8 cellular contexts compared by ENCODE assay signal in genomic region chr15:79380755-79381499, GRCh38. TPM values are rescaled to one million over a fixed set of nuclear protein-coding genes. Genes with fewer than 3 reads are reported as not detected.
DNase-seq lines count a peak whose midpoint lies in the region; ATAC-seq and TF ChIP-seq lines count a peak whose summit lies in the region.

No MANE protein-coding gene starts in this region.

- H3K4me3 ChIP-seq in SU-DHL-6 (ENCODE audit: insufficient read depth, low read length, poor library complexity, severe bottlenecking) (no peak overlapping the region), left ventricle myocardium inferior (no peak overlapping the region)

- peaks cover 5% of the 10 kb centered on the region for H3K36me3 Mint-ChIP-seq in activated naive CD8-positive, alpha-beta T cell treated with anti-CD3 and anti-CD28 coated beads, Interleukin-2, amount 50 U/mL, for 24 hours (ENCODE audit: low read depth)

- H3K9ac ChIP-seq in SU-DHL-6 (ENCODE audit: low read length): no peak overlapping the region

- no peaks in the 10 kb centered on the region for H3K27me3 Mint-ChIP-seq in activated naive CD8-positive, alpha-beta T cell treated with anti-CD3 and anti-CD28 coated beads, Interleukin-2, amount 50 U/mL, for 24 hours

- H2AFZ ChIP-seq in SU-DHL-6 (ENCODE audit: low read depth, low read length, severe bottlenecking): no peak overlapping the region

- peaks cover 4% of the 10 kb centered on the region for H3K4me1 Mint-ChIP-seq in activated naive CD8-positive, alpha-beta T cell treated with anti-CD3 and anti-CD28 coated beads, Interleukin-2, amount 50 U/mL, for 24 hours

- H3K79me2 ChIP-seq in SU-DHL-6 (ENCODE audit: insufficient read depth, low read length): no peaks in the 10 kb centered on the region

- H4K20me1 ChIP-seq in SU-DHL-6 (ENCODE audit: low read depth, low read length): no peaks in the 10 kb centered on the region

- H3K4me1 ChIP-seq in left ventricle myocardium inferior: no peaks in the 10 kb centered on the region

- H3K9me3 Mint-ChIP-seq in activated naive CD8-positive, alpha-beta T cell treated with anti-CD3 and anti-CD28 coated beads, Interleukin-2, amount 50 U/mL, for 24 hours: no peaks in the 10 kb centered on the region

- H3K27me3 ChIP-seq in SU-DHL-6 (ENCODE audit: low read length) (no peaks in the 10 kb centered on the region), left ventricle myocardium inferior (ENCODE audit: low read depth) (no peaks in the 10 kb centered on the region)

- H3K36me3 ChIP-seq in SU-DHL-6 (ENCODE audit: low read length) (no peaks in the 10 kb centered on the region), left ventricle myocardium inferior (no peaks in the 10 kb centered on the region)

- H3K27ac ChIP-seq in SU-DHL-6 (ENCODE audit: low read depth, low read length) (no peak overlapping the region), left ventricle myocardium inferior (replicated peaks) (no peak overlapping the region)

- no peaks in the 10 kb centered on the region for H3K9me3 ChIP-seq in SU-DHL-6 (ENCODE audit: insufficient read depth, low read length)
- no peaks in the 10 kb centered on the region for H3K9me3 ChIP-seq in left ventricle myocardium inferior (replicated peaks)

- H3K9me2 ChIP-seq in SU-DHL-6 (replicated peaks; ENCODE audit: insufficient read depth, low read length): no peaks in the 10 kb centered on the region

- intact Hi-C loops in left ventricle myocardium inferior (cut with micrococcal nuclease): loop anchor here (5.0 kb wide), 1 partner anchor 471 kb away; no protein-coding TSS in a partner anchor

- ATAC-seq in GM21423 (IDR thresholded peaks at IDR 0.05; ENCODE audit: unreplicated experiment): peak; percentile 72
- peak; percentile 88 for ATAC-seq in activated naive CD8-positive, alpha-beta T cell treated with anti-CD3 and anti-CD28 coated beads, Interleukin-2, amount 50 U/mL, for 24 hours
- ATAC-seq in HG02885 (IDR thresholded peaks at IDR 0.05; ENCODE audit: poor library complexity, unreplicated experiment): no peak

- DNase-seq in CMK (ENCODE audit: low read depth): peak; percentile 42
- DNase-seq in NCI-H1048 (lab: John Stamatoyannopoulos, UW): peak; percentile 31
- DNase-seq in activated naive CD8-positive, alpha-beta T cell treated with anti-CD3 and anti-CD28 coated beads, Interleukin-2, amount 50 U/mL, for 24 hours: peak; percentile 77
- peak; percentile 71 for DNase-seq in left ventricle myocardium inferior
- peak; percentile 84 for DNase-seq in retina

- no peaks in the 10 kb centered on the region for H3F3A ChIP-seq in SU-DHL-6 (ENCODE audit: insufficient read depth)

- no peak overlapping the region for H3K27ac Mint-ChIP-seq in activated naive CD8-positive, alpha-beta T cell treated with anti-CD3 and anti-CD28 coated beads, Interleukin-2, amount 50 U/mL, for 24 hours

- no peak overlapping the region for H3K4me2 ChIP-seq in SU-DHL-6 (ENCODE audit: low read depth, low read length, poor library complexity, severe bottlenecking)

- H3K4me3 Mint-ChIP-seq in activated naive CD8-positive, alpha-beta T cell treated with anti-CD3 and anti-CD28 coated beads, Interleukin-2, amount 50 U/mL, for 24 hours: no peak overlapping the region

- peak; percentile 73 for TF ChIP-seq CTCF in SU-DHL-6 (IDR thresholded peaks at IDR 0.05; ENCODE audit: insufficient read depth, low read length, poor library complexity, severe bottlenecking)
- TF ChIP-seq CTCF in left ventricle myocardium inferior (IDR thresholded peaks at IDR 0.05; ENCODE audit: borderline replicate concordance): peak; percentile 92

RNA-seq across cellular contexts. Expression of gene MINAR1, which starts 51.2 kb away (rescaled TPM):
- total RNA-seq in left ventricle myocardium inferior: 0.05 TPM

Comparison
In these comparisons a context has a peak if more than half of its experiments do, and no peak if none do; other contexts are left out.
1. DNase-seq: peak in every context shown above with its lines; median percentile 84 in retina; 77 in activated naive CD8-positive, alpha-beta T cell treated with anti-CD3 and anti-CD28 coated beads, Interleukin-2, amount 50 U/mL, for 24 hours; 71 in left ventricle myocardium inferior; 42 in CMK; 31 in NCI-H1048.